12 cellular contexts compared by ENCODE assay signal in the genomic region with DNA sequence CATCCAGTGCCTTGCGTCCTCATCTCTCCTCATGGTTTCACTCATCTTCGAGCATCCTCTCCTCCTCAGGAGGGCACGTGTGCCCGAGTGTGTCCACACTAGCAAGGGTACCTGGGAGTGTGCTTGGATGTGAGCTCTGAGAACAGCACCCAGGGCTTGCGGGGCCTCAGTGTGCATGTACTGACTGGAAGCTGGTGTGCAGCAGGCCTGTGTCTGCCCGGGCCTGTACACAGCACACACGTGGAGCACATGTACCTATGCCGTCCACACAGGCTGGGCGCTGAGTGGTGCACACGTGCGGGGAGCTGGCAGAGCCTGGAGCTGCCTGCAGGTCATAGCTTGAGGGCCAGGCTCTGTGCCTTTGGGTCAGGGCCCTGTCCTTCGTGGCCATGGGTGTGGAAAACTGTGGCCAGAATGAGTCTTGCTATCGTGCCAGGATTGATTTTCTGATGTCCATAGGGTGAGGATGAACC. TPM values are rescaled to one million over a fixed set of nuclear protein-coding genes. Genes with fewer than 3 reads are reported as not detected.
DNase-seq lines count a peak whose midpoint lies in the region; ATAC-seq and TF ChIP-seq lines count a peak whose summit lies in the region.
"Had no signal": no experiment of that assay in that cellular context is flagged by ENCODE, and none has a peak within 500 bp of the region (broad histone marks: within the 10 kb centered on the region; RNA-seq: fewer than 3 reads in every experiment).

No MANE protein-coding gene starts in this region.

- no peak overlapping the region for H3K4ac ChIP-seq in mesendoderm (ENCODE audit: low read depth, low read length)

- peaks cover 23 to 53% of the 10 kb centered on the region in 2 donors for H3K36me3 Mint-ChIP-seq in CD4-positive, alpha-beta memory T cell
- peaks cover 4% of the 10 kb centered on the region for H3K36me3 Mint-ChIP-seq in natural killer cell

- H3K9me3 ChIP-seq in CD4-positive, alpha-beta memory T cell (ENCODE audit: control insufficient read depth in 1 of 2, low read length in 2 of 2): no peaks in the 10 kb centered on the region
- no peaks in the 10 kb centered on the region for H3K9me3 ChIP-seq in colonic mucosa
- H3K9me3 ChIP-seq in PC-3 (ENCODE audit: low read length): no peaks in the 10 kb centered on the region
- H3K9me3 ChIP-seq: vagina had no signal

- H3K9ac ChIP-seq in colonic mucosa (ENCODE audit: low read depth in 2 of 2, low read length in 2 of 2) (no peak overlapping the region), mesendoderm (ENCODE audit: low read length) (no peak overlapping the region), PC-3 (ENCODE audit: low read length) (no peak overlapping the region)

- peak in 1 of 5 donors; percentile 34 for DNase-seq in CD4-positive, alpha-beta memory T cell
- peak; percentile 16 for DNase-seq in colonic mucosa
- no peak for DNase-seq in natural killer cell
- DNase-seq in mesendoderm: no peak
- no peak for DNase-seq in PC-3
- DNase-seq in NCI-H345 (lab: John Stamatoyannopoulos, UW): no peak
- DNase-seq: NCI-H510A, SHP77 had no signal

- H3K4me2 ChIP-seq in mesendoderm (ENCODE audit: low read length) (no peak overlapping the region), PC-3 (ENCODE audit: low read length) (no peak overlapping the region)

- no peaks in the 10 kb centered on the region for H4K20me1 ChIP-seq in PC-3 (ENCODE audit: low read length)

- H3K79me2 ChIP-seq in mesendoderm (ENCODE audit: control insufficient read depth, insufficient read depth, low read length): no peaks in the 10 kb centered on the region
- H3K79me2 ChIP-seq in PC-3 (ENCODE audit: low read length): no peaks in the 10 kb centered on the region

- H3K27ac ChIP-seq in CD4-positive, alpha-beta memory T cell (ENCODE audit: low read depth, low read length): no peak overlapping the region
- no peak overlapping the region for H3K27ac ChIP-seq in colonic mucosa
- no peak overlapping the region for H3K27ac ChIP-seq in mesendoderm (ENCODE audit: low read depth, low read length)
- no peak overlapping the region for H3K27ac ChIP-seq in PC-3 (ENCODE audit: low read length)
- H3K27ac ChIP-seq: HL-60, vagina had no signal

- intact Hi-C loops in CD4-positive, alpha-beta memory T cell (cut with micrococcal nuclease): no loop called here
- intact Hi-C loops in colonic mucosa (cut with DNase I): no loop called here
- intact Hi-C loops in natural killer cell (cut with micrococcal nuclease): no loop called here
- intact Hi-C loops in PC-3 (cut with micrococcal nuclease): no loop called here

- H3K18ac ChIP-seq in mesendoderm (ENCODE audit: low read length): no peak overlapping the region

- no peaks in the 10 kb centered on the region for H3K9me2 ChIP-seq in PC-3 (replicated peaks; ENCODE audit: low read length)

- H3K56ac ChIP-seq in mesendoderm (ENCODE audit: low read length): no peak overlapping the region

- no peak overlapping the region for H2BK5ac ChIP-seq in mesendoderm (ENCODE audit: low read length)

- CTCF ChIA-PET in CD4-positive, alpha-beta memory T cell (lab: Charles Lee; ENCODE audit: partially characterized antibody): interaction anchor here (1.1 to 1.9 kb wide), 3 partner anchors 10 to 63 kb away, joined by 3 to 9 read pairs (median 4); no protein-coding TSS in a partner anchor
- CTCF ChIA-PET in PC-3 (lab: Charles Lee): no interaction called here

- H3K27me3 Mint-ChIP-seq in CD4-positive, alpha-beta memory T cell: no peaks in the 10 kb centered on the region
- H3K27me3 Mint-ChIP-seq in natural killer cell (ENCODE audit: low read depth in 2 of 2): no peaks in the 10 kb centered on the region

- peaks cover 0 to 34% (median 5%) of the 10 kb centered on the region in 8 donors for H3K9me3 Mint-ChIP-seq in CD4-positive, alpha-beta memory T cell
- no peaks in the 10 kb centered on the region for H3K9me3 Mint-ChIP-seq in natural killer cell

- no peak overlapping the region for H4K5ac ChIP-seq in mesendoderm (ENCODE audit: low read length)

- H3F3A ChIP-seq in PC-3 (ENCODE audit: low read length, unreplicated experiment): no peaks in the 10 kb centered on the region

- ATAC-seq in natural killer cell (no peak), HG02970 (IDR thresholded peaks at IDR 0.05; ENCODE audit: low FRiP score, unreplicated experiment) (no peak), PC-3 (no peak)

- H3K79me1 ChIP-seq in mesendoderm (ENCODE audit: low read length): no peaks in the 10 kb centered on the region

- no peak overlapping the region for H2AFZ ChIP-seq in PC-3 (ENCODE audit: low read length)

- H3K4me1 Mint-ChIP-seq in CD4-positive, alpha-beta memory T cell: peaks cover 0 to 9% (median 2%) of the 10 kb centered on the region in 4 donors
- H3K4me1 Mint-ChIP-seq in natural killer cell: peaks cover 11 to 56% of the 10 kb centered on the region in 2 donors

- H2BK15ac ChIP-seq in mesendoderm (replicated peaks; ENCODE audit: low read depth): no peak overlapping the region

- POLR2A ChIA-PET in CD4-positive, alpha-beta memory T cell (lab: Charles Lee; ENCODE audit: partially characterized antibody): interaction anchor here (1.0 to 1.9 kb wide), 6 partner anchors 10 to 42 kb away, joined by 3 to 9 read pairs (median 6); partner anchors contain the start of gene PSTPIP1
- POLR2A ChIA-PET in PC-3 (lab: Charles Lee; ENCODE audit: unreplicated experiment): no interaction called here

- H2BK120ac ChIP-seq in mesendoderm (ENCODE audit: low read depth, low read length): no peak overlapping the region

- no peak overlapping the region for H3K23ac ChIP-seq in mesendoderm (ENCODE audit: low read length)

- no peak overlapping the region for H3K4me3 ChIP-seq in CD4-positive, alpha-beta memory T cell (ENCODE audit: low read length in 2 of 2)
- H3K4me3 ChIP-seq in colonic mucosa (no peak overlapping the region), mesendoderm (ENCODE audit: low read length) (no peak overlapping the region), PC-3 (ENCODE audit: low read length) (no peak overlapping the region)
- H3K4me3 ChIP-seq: vagina had no signal

- in situ Hi-C loops in GM18951 (cut with MboI; ENCODE audit: low sequenced_read_pairs, unreplicated experiment): no loop called here

- no peaks in the 10 kb centered on the region for H3K4me1 ChIP-seq in CD4-positive, alpha-beta memory T cell (ENCODE audit: insufficient read depth, low read length)
- H3K4me1 ChIP-seq in colonic mucosa (no peaks in the 10 kb centered on the region), mesendoderm (ENCODE audit: control insufficient read depth, low read depth, low read length) (no peaks in the 10 kb centered on the region), PC-3 (ENCODE audit: insufficient read depth, low read length) (no peaks in the 10 kb centered on the region)

- no peak for TF ChIP-seq CTCF in colonic mucosa (IDR thresholded peaks at IDR 0.05)
- TF ChIP-seq CTCF in natural killer cell (IDR thresholded peaks at IDR 0.05): no peak
- no peak for TF ChIP-seq CTCF in PC-3 (conservative IDR thresholded peaks at IDR 0.05; ENCODE audit: low read depth, low read length)

- no TSS peak for BruUV-seq in PC-3 (replicated peaks; lab: Mats Ljungman, UMichigan)

- TF ChIP-seq POLR2A in GM18951 (IDR thresholded peaks at IDR 0.05; ENCODE audit: extremely low read depth, insufficient read depth, insufficient read length): peak; percentile 11

- WGBS in mesendoderm (ENCODE audit: extremely low coverage, insufficient coverage, low lambda C conversion rate): no CpG with 5 or more reads among the region's 13 CpGs

- no peak overlapping the region for H4K8ac ChIP-seq in mesendoderm (ENCODE audit: low read depth, low read length)

- H3K27me3 ChIP-seq in CD4-positive, alpha-beta memory T cell (ENCODE audit: insufficient read depth, low read length): no peaks in the 10 kb centered on the region
- H3K27me3 ChIP-seq in colonic mucosa (no peaks in the 10 kb centered on the region), mesendoderm (ENCODE audit: insufficient read depth, low read length, poor library complexity) (no peaks in the 10 kb centered on the region), PC-3 (ENCODE audit: low read length) (no peaks in the 10 kb centered on the region)
- H3K27me3 ChIP-seq: vagina had no signal

- H3K27ac Mint-ChIP-seq in CD4-positive, alpha-beta memory T cell: peak overlapping the region in 6 of 7 donors; percentile 37 to 95 (median 63)
- H3K27ac Mint-ChIP-seq in natural killer cell: peak overlapping the region; percentile 67 to 97

- H2AK5ac ChIP-seq in mesendoderm (ENCODE audit: low read length): no peak overlapping the region

- H3K36me3 ChIP-seq in CD4-positive, alpha-beta memory T cell (ENCODE audit: insufficient read depth, low read length): peaks cover 32% of the 10 kb centered on the region
- H3K36me3 ChIP-seq in colonic mucosa (peaks cover 6% of the 10 kb centered on the region), mesendoderm (ENCODE audit: control insufficient read depth, insufficient read depth, low read length) (no peaks in the 10 kb centered on the region), PC-3 (ENCODE audit: low read depth, low read length) (no peaks in the 10 kb centered on the region)
- H3K36me3 ChIP-seq: vagina had no signal

- peak overlapping the region in 1 of 8 donors; percentile 20 for H3K4me3 Mint-ChIP-seq in CD4-positive, alpha-beta memory T cell
- H3K4me3 Mint-ChIP-seq in natural killer cell: no peak overlapping the region

RNA-seq across cellular contexts. Expression of gene TSPAN3, which starts 34.9 kb away (rescaled TPM):
- 10 to 100 TPM; 13.3 to 14.3 TPM for total RNA-seq in CD4-positive, alpha-beta memory T cell
- 10 to 100 TPM; 35.7 to 35.9 TPM for polyA plus RNA-seq in CD4-positive, alpha-beta memory T cell
- total RNA-seq in colonic mucosa (100 to 1,000 TPM; 594 to 841 TPM), natural killer cell (10 to 100 TPM; 18.7 to 37.4 (median 29.9) TPM), PC-3 (2014; rRNA removed) (125 and 140 TPM in 2 replicates)
- polyA plus RNA-seq in mesendoderm (2013, experiment 1 of 2): 89.3 TPM
- 88.4 TPM for polyA plus RNA-seq in mesendoderm (2013, experiment 2 of 2)

RNA-seq across cellular contexts. Expression of gene PSTPIP1, which starts 41.1 kb away (rescaled TPM):
- 100 to 1,000 TPM; 225 to 233 TPM for total RNA-seq in CD4-positive, alpha-beta memory T cell
- 10 to 100 TPM; 62.4 to 63.3 TPM for polyA plus RNA-seq in CD4-positive, alpha-beta memory T cell
- total RNA-seq in colonic mucosa (1 to 10 TPM; 3.7 to 4.2 TPM), natural killer cell (100 to 1,000 TPM; 218 to 316 (median 228) TPM), PC-3 (2014; rRNA removed) (not detected in 2 replicates)
- 0.14 TPM for polyA plus RNA-seq in mesendoderm (2013, experiment 1 of 2)
- 0.38 TPM for polyA plus RNA-seq in mesendoderm (2013, experiment 2 of 2)

Comparison
In these comparisons a context has a peak if more than half of its experiments do, and no peak if none do; other contexts are left out.
1. RNA of gene PSTPIP1, which starts 41.1 kb away (total RNA-seq): 225 to 233 TPM in CD4-positive, alpha-beta memory T cell and 218 to 316 TPM in natural killer cell; 3.7 to 4.2 TPM in colonic mucosa and not detected in PC-3; every median in the first group is over 10 times any median in the second.